15 cellular contexts compared by ENCODE assay signal in the genomic region with DNA sequence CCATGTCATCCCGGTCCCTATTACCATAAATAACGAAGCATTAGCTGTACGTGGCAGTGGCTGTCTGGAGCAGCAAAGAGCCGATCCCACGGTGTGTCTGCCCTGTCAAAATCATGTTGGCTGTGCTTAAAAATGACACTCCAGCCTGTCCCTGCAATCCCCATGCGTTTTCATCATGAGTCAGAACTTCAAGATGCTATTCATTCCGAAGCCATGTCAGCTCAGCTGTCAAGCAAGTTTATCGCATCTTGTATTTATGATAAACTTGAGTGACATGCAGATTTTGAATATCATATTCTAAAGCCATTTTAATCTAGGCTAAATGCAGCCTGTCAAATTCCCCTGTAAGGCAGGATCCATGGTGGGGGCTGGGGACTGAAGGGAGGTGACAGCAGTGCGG.
DNase-seq lines count a peak whose midpoint lies in the region; ATAC-seq, FAIRE-seq and TF ChIP-seq lines count a peak whose summit lies in the region.
"Had no signal": no experiment of that assay in that cellular context is flagged by ENCODE, and none has a peak within 500 bp of the region (broad histone marks: within the 10 kb centered on the region; RNA-seq: fewer than 3 reads in every experiment).

No MANE protein-coding gene starts in this region.

- ATAC-seq in body of pancreas (no peak), GM21825 (IDR thresholded peaks at IDR 0.05; ENCODE audit: unreplicated experiment) (no peak)
- ATAC-seq: activated CD4-positive, alpha-beta T cell treated with anti-CD3 and anti-CD28 coated beads for 36 hours had no signal

- TF ChIP-seq POLR2A in body of pancreas (IDR thresholded peaks at IDR 0.05) (no peak), GM12891 (IDR thresholded peaks at IDR 0.05; ENCODE audit: low read depth, low read length) (no peak)

- H3K9me3 ChIP-seq in body of pancreas, result no peaks in the 10 kb centered on the region

- no peak for TF ChIP-seq CTCF in body of pancreas (IDR thresholded peaks at IDR 0.05)

- in situ Hi-C loops in G401 (cut with HindIII; ENCODE audit: low sequenced_read_pairs), result no loop called here

- H3K36me3 ChIP-seq in body of pancreas (replicated peaks in 1 of 2; ENCODE audit: insufficient read depth in 1 of 2, low read depth in 2 of 2), result no peaks in the 10 kb centered on the region
- H3K36me3 ChIP-seq: cardiac muscle cell had no signal

- no peaks in the 10 kb centered on the region for H3K27me3 ChIP-seq in body of pancreas
- H3K27me3 ChIP-seq: cardiac muscle cell had no signal

- DNase-seq in A172 (ENCODE audit: low spot score), result peak; percentile 58
- peak; percentile 62 for DNase-seq in HS-27A (ENCODE audit: low read depth)
- DNase-seq in body of pancreas, result no peak
- peak; percentile 72 for DNase-seq in kidney tubule cell (ENCODE audit: low spot score)
- DNase-seq in GM12891 (ENCODE audit: insufficient read length, low spot score), result no peak
- no peak for DNase-seq in G401 (ENCODE audit: low spot score)
- DNase-seq in NCI-H187 (lab: John Stamatoyannopoulos, UW), result no peak
- DNase-seq: activated CD4-positive, alpha-beta T cell treated with anti-CD3 and anti-CD28 coated beads for 36 hours; activated naive CD4-positive, alpha-beta T cell treated with anti-CD3 and anti-CD28 coated beads, Interleukin-2, amount 10 ng/mL, durations not matched to agents 7 days and 5 days; NCI-H1048; NCI-H82; Right ventricle myocardium superior had no signal

- WGBS in body of pancreas, 2 donors, result 76 to 77% methylated on average over 9 of the region's 9 CpGs

- H3K27ac ChIP-seq in body of pancreas, result peak overlapping the region in 3 of 4 donors; percentile 86 to 94 (median 90)
- H3K27ac ChIP-seq: cardiac muscle cell had no signal

- no peak overlapping the region for H3K4me3 ChIP-seq in body of pancreas
- H3K4me3 ChIP-seq: cardiac muscle cell had no signal

- H3K4me1 ChIP-seq in body of pancreas, result peaks cover 39% of the 10 kb centered on the region

- intact Hi-C loops in body of pancreas (cut with DNase I), result no loop called here

- FAIRE-seq in GM12891 (lab: Jason Lieb, UNC), result no peak
- FAIRE-seq: H1 had no signal

TF ChIP-seq in GM12891, 5 proteins besides CTCF, POLR2A, EP300 and RAD21:
- TF ChIP-seq SPI1 (IDR thresholded peaks at IDR 0.05; ENCODE audit: low read depth, low read length), result no peak
- TF ChIP-seq PAX5 (IDR thresholded peaks at IDR 0.05; ENCODE audit: insufficient read depth, low read length, severe bottlenecking), result no peak
- TF ChIP-seq TAF1 (IDR thresholded peaks at IDR 0.05; ENCODE audit: low read depth, low read length), result no peak
- no peak for TF ChIP-seq POU2F2 (IDR thresholded peaks at IDR 0.05; ENCODE audit: low read depth, low read length)
- TF ChIP-seq POLR2AphosphoS5 (IDR thresholded peaks at IDR 0.05; ENCODE audit: low read depth, low read length), result no peak

Comparison
In these comparisons a context has a peak if more than half of its experiments do, and no peak if none do; other contexts are left out.
1. DNase-seq: peak in A172 (single experiment), HS-27A (single experiment) and kidney tubule cell (single experiment); none in body of pancreas (0 of 4), GM12891 (single experiment), G401 (single experiment) and NCI-H187 (0 of 2).